8 cellular contexts compared by ENCODE assay signal in genomic region chr12:56151672-56152131, GRCh38. TPM values are rescaled to one million over a fixed set of nuclear protein-coding genes. Genes with fewer than 3 reads are reported as not detected.
DNase-seq lines count a peak whose midpoint lies in the region; ATAC-seq and TF ChIP-seq lines count a peak whose summit lies in the region.

No MANE protein-coding gene starts in this region.

- peak overlapping the region; percentile 90 to 95 for H3K4me3 Mint-ChIP-seq in H9

- H2BK20ac ChIP-seq in H9 (ENCODE audit: low read depth, low read length, poor library complexity, severe bottlenecking): no peak overlapping the region

- peak overlapping the region; percentile 69 for H3K4me3 ChIP-seq in GM08714 (ENCODE audit: low read length)
- peak overlapping the region; percentile 79 for H3K4me3 ChIP-seq in WI38 (ENCODE audit: low read depth, low read length)
- H3K4me3 ChIP-seq in lower lobe of right lung: peak overlapping the region; percentile 73

- no peaks in the 10 kb centered on the region for H3K36me3 ChIP-seq in lower lobe of right lung

- no peak overlapping the region for H4K5ac ChIP-seq in H9 (ENCODE audit: insufficient read length, low read depth, low read length)

- H2BK15ac ChIP-seq in H9 (ENCODE audit: low read depth, low read length): no peak overlapping the region

- no peaks in the 10 kb centered on the region; the same call in 1 of the 2 replicates for H3K79me2 ChIP-seq in H9 (ENCODE audit: insufficient read depth, low read length)

- no peak overlapping the region for H2AFZ ChIP-seq in H9 (ENCODE audit: low read length)

- H3K4me1 ChIP-seq in H9 (ENCODE audit: insufficient read depth, low read length): 0 out of 2 replicates have a peak, but pooled peaks cover 2% of the 10 kb centered on the region
- peaks cover 31% of the 10 kb centered on the region for H3K4me1 ChIP-seq in lower lobe of right lung

- H3K27ac ChIP-seq in H9 (ENCODE audit: insufficient read length, low read depth, low read length) (no peak overlapping the region), lower lobe of right lung (peak overlapping the region; percentile 92)

- peaks cover 15 to 27% (median 22%) of the 10 kb centered on the region in 3 experiments; a peak in 6 of 7 replicates for H3K36me3 Mint-ChIP-seq in H9 (ENCODE audit: insufficient read depth in 1 of 3, low read depth in 3 of 3)

- H2BK5ac ChIP-seq in H9 (ENCODE audit: insufficient read length, low read length): no peak overlapping the region

- ATAC-seq in lower lobe of right lung (peak; percentile 71 to 77), GM21786 (IDR thresholded peaks at IDR 0.05; ENCODE audit: unreplicated experiment) (no peak)

- no peak overlapping the region for H4K91ac ChIP-seq in H9 (ENCODE audit: insufficient read length, low read depth, low read length)

- peak overlapping the region; percentile 69 for H3K9ac ChIP-seq in H9 (ENCODE audit: extremely low read depth, insufficient read length, low read length)

- H3K27me3 ChIP-seq in H9 (ENCODE audit: insufficient read depth, low read length): no peaks in the 10 kb centered on the region
- H3K27me3 ChIP-seq in lower lobe of right lung (ENCODE audit: low read depth): no peaks in the 10 kb centered on the region

- H4K20me1 ChIP-seq in H9 (ENCODE audit: control insufficient read depth, insufficient read depth, insufficient read length): no peaks in the 10 kb centered on the region

- peak; percentile 66 for TF ChIP-seq CTCF in H9 (conservative IDR thresholded peaks at IDR 0.05)
- peak; percentile 5; the same call in 1 of the 2 replicates for TF ChIP-seq CTCF in WI38 (IDR thresholded peaks at IDR 0.05; ENCODE audit: low read depth, low read length)
- TF ChIP-seq CTCF in lower lobe of right lung (IDR thresholded peaks at IDR 0.05): peak; percentile 45

- H3K27me3 Mint-ChIP-seq in H9 (ENCODE audit: low read depth): no peaks in the 10 kb centered on the region

- H4K8ac ChIP-seq in H9 (replicated peaks; ENCODE audit: insufficient read length, low read depth, low read length): no peak overlapping the region

- no CpG with 5 or more reads among the region's 12 CpGs for WGBS in H9 (ENCODE audit: extremely low coverage, insufficient read length, low lambda C conversion rate)

- no peak overlapping the region for H3K56ac ChIP-seq in H9 (ENCODE audit: insufficient read length, low read depth, low read length)

- no peak overlapping the region for H3K18ac ChIP-seq in H9 (ENCODE audit: insufficient read length, low read depth, low read length)

- no peak overlapping the region; the same call in 1 of the 2 replicates for H3K4ac ChIP-seq in H9 (ENCODE audit: low read depth, low read length)

- H3K23ac ChIP-seq in H9 (ENCODE audit: insufficient read length, low read depth, low read length): no peak overlapping the region

- H3K9me3 Mint-ChIP-seq in H9: no peaks in the 10 kb centered on the region; a peak in 1 of 5 replicates

- H3K79me1 ChIP-seq in H9 (ENCODE audit: insufficient read depth, low read depth, low read length, poor library complexity, severe bottlenecking): no peaks in the 10 kb centered on the region

- peak overlapping the region; percentile 63 for H2BK120ac ChIP-seq in H9 (ENCODE audit: low read depth, low read length, poor library complexity, severe bottlenecking)

- intact Hi-C loops in lower lobe of right lung (cut with DNase I): no loop called here

- H3K14ac ChIP-seq in H9 (ENCODE audit: insufficient read depth, low read length): peak overlapping the region; percentile 49; the same call in 1 of the 2 replicates

- H2BK12ac ChIP-seq in H9 (ENCODE audit: insufficient read length, low read depth, low read length): no peak overlapping the region

- peaks cover 10% of the 10 kb centered on the region for H3K23me2 ChIP-seq in H9 (ENCODE audit: insufficient read length, low read depth, low read length, poor library complexity, severe bottlenecking)

- peak overlapping the region; percentile 94 to 99 (median 94); a peak in 6 of 7 replicates for H3K27ac Mint-ChIP-seq in H9

- H3K4me1 Mint-ChIP-seq in H9: peaks cover 22 to 27% of the 10 kb centered on the region in 2 experiments

- no peaks in the 10 kb centered on the region for H3K9me3 ChIP-seq in H9 (ENCODE audit: control insufficient read depth, low read depth, low read length)
- H3K9me3 ChIP-seq in lower lobe of right lung: no peaks in the 10 kb centered on the region

- H3T11ph ChIP-seq in H9 (ENCODE audit: low read length): no peak overlapping the region

- peak overlapping the region; percentile 83 for H3K4me2 ChIP-seq in H9 (ENCODE audit: insufficient read depth, insufficient read length, low read length)

- no peak overlapping the region for H2AK5ac ChIP-seq in H9 (ENCODE audit: insufficient read length, low read length)

- DNase-seq in H9 (peak; percentile 83), NCI-H1092 (lab: John Stamatoyannopoulos, UW) (peak; percentile 31), lower lobe of right lung (peak; percentile 77)
- peak; percentile 65 for DNase-seq in central memory CD4-positive, alpha-beta T cell
- peak; percentile 51 to 55 for DNase-seq in stimulated activated CD8-positive, alpha-beta memory T cell treated with anti-CD3 and anti-CD28 coated beads, Interleukin-2, amount 100 ng/mL, for 48 hours (ENCODE audit: low read depth in 2 of 2)

RNA-seq across cellular contexts. Expression of gene MYL6B, which starts 0.7 kb away (rescaled TPM):
- total RNA-seq in H9 (2021) (165 and 168 TPM in 2 replicates), lower lobe of right lung (21.4 TPM)

RNA-seq across cellular contexts. Expression of gene MYL6, which starts 6.5 kb away (rescaled TPM):
- total RNA-seq in H9 (2021) (1,181 and 1,197 TPM in 2 replicates), lower lobe of right lung (1,292 TPM)

RNA-seq across cellular contexts. Expression of gene ESYT1, which starts 23.6 kb away (rescaled TPM):
- 111 and 112 TPM in 2 replicates for total RNA-seq in H9 (2021)
- total RNA-seq in lower lobe of right lung: 114 TPM

RNA-seq across cellular contexts. Expression of gene ZC3H10, which starts 33.6 kb away (rescaled TPM):
- total RNA-seq in H9 (2021) (8.9 and 9.4 TPM in 2 replicates), lower lobe of right lung (12.5 TPM)

RNA-seq across cellular contexts. Expression of gene RPL41, which starts 35.3 kb away (rescaled TPM):
- total RNA-seq in H9 (2021) (4,637 and 4,685 TPM in 2 replicates), lower lobe of right lung (2,837 TPM)

Comparison
In these comparisons a context has a peak if more than half of its experiments do, and no peak if none do; other contexts are left out.
1. DNase-seq: peak in every context shown above with its lines; median percentile 83 in H9; 77 in lower lobe of right lung; 65 in central memory CD4-positive, alpha-beta T cell; 53 in stimulated activated CD8-positive, alpha-beta memory T cell treated with anti-CD3 and anti-CD28 coated beads, Interleukin-2, amount 100 ng/mL, for 48 hours; 31 in NCI-H1092.
2. CTCF ChIP-seq: peak in every context shown above with its lines; median percentile 66 in H9; 45 in lower lobe of right lung; 5 in WI38.